In the genomic region with DNA sequence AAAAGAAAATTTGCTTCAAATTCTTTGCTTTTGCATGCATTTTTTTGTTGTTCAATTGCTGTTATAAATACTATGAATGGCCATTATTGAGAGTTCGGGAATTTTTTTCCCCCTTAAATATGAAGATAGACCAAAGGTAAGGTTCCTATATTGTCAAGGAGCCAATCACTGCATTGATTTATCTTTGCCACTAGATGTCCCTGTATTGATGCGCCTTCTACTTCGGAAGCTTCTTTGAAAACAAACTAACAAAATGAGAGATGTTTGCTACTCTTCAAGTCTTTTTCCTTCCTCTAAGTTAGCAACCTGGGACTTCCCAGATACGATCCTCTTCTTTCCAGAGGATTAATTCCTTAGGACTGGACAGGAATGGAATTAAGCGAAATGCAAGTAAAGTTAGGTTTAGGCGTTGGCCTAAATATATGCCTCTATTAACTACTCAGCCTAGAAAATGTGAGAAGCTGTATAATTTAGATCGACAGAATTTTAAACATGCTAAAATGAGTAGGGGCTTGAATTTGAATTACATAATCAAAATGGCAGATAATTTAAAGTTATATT, we compare ENCODE assay signal across 8 cellular contexts.
A peak's percentile ranks its signal among the peaks of the same experiment; 100 is the strongest.
DNase-seq lines count a peak whose midpoint lies in the region; ATAC-seq and TF ChIP-seq lines count a peak whose summit lies in the region.

No MANE protein-coding gene starts in this region.

- H3K9me3 ChIP-seq in heart right ventricle (peaks cover 0 to 16% (median 7%) of the 10 kb centered on the region in 11 donors), thoracic aorta (peaks cover 6% of the 10 kb centered on the region)

- ATAC-seq in heart right ventricle (peak in 5 of 8 donors; percentile 48 to 71 (median 55)), thoracic aorta (ENCODE audit: insufficient number of reproducible peaks, low FRiP score, low read depth) (no peak), HG03342 (IDR thresholded peaks at IDR 0.05; ENCODE audit: unreplicated experiment) (no peak), HG03039 (IDR thresholded peaks at IDR 0.05; ENCODE audit: unreplicated experiment) (no peak)

- H3K27ac ChIP-seq in heart right ventricle (peak overlapping the region in 4 of 10 donors; percentile 6 to 42 (median 30)), thoracic aorta (no peak overlapping the region)

- H3K27me3 ChIP-seq in heart right ventricle (no peaks in the 10 kb centered on the region), thoracic aorta (replicated peaks; ENCODE audit: insufficient read depth) (no peaks in the 10 kb centered on the region)

- intact Hi-C loops in heart right ventricle (cut with DNase I), result loop anchor here in 6 of 10 donors (5.0 to 10.0 kb wide), 7 partner anchors 87 to 867 kb away; a partner anchor contains a TSS

- peak; percentile 44 to 77 (median 69) for TF ChIP-seq CTCF in heart right ventricle (IDR thresholded peaks at IDR 0.05)
- peak; percentile 35 for TF ChIP-seq CTCF in thoracic aorta (IDR thresholded peaks at IDR 0.05)

- peak; percentile 31 for DNase-seq in GM03348 (ENCODE audit: low spot score)
- DNase-seq in HT-29 (ENCODE audit: low spot score), result peak; percentile 37
- DNase-seq in SK-MEL-5 (ENCODE audit: low read depth, low spot score), result peak; percentile 70
- no peak for DNase-seq in heart right ventricle
- DNase-seq in thoracic aorta (ENCODE audit: low spot score), result no peak
- no peak for DNase-seq in stimulated activated naive CD4-positive, alpha-beta T cell (lab: John Stamatoyannopoulos, UW)

- 41% methylated on average over 7 of the region's 7 CpGs for WGBS in heart right ventricle, 2 donors

- H3K4me3 ChIP-seq in heart right ventricle (no peak overlapping the region), thoracic aorta (no peak overlapping the region)

- H3K36me3 ChIP-seq in heart right ventricle (no peaks in the 10 kb centered on the region), thoracic aorta (no peaks in the 10 kb centered on the region)

- in situ Hi-C loops in SK-MEL-5 (cut with HindIII; ENCODE audit: low pct_unique_long_range_greater_than_20kb, low sequenced_read_pairs), result no loop called here

- H3K4me1 ChIP-seq in heart right ventricle (peaks cover 0 to 12% (median 0%) of the 10 kb centered on the region in 9 donors), thoracic aorta (ENCODE audit: control insufficient read depth in 1 of 2, low read depth in 2 of 2) (peaks cover 11 to 23% of the 10 kb centered on the region in 2 donors)

Comparison
In these comparisons a context has a peak if more than half of its experiments do, and no peak if none do; other contexts are left out.
1. DNase-seq: peak in GM03348 (single experiment), HT-29 (single experiment) and SK-MEL-5 (single experiment); none in heart right ventricle (0 of 2), thoracic aorta (single experiment) and stimulated activated naive CD4-positive, alpha-beta T cell (0 of 6).
2. ATAC-seq: peak in heart right ventricle (5 of 8); none in thoracic aorta (single experiment), HG03342 (single experiment) and HG03039 (single experiment).